ENCODE assay signal across 30 cellular contexts in the genomic region with DNA sequence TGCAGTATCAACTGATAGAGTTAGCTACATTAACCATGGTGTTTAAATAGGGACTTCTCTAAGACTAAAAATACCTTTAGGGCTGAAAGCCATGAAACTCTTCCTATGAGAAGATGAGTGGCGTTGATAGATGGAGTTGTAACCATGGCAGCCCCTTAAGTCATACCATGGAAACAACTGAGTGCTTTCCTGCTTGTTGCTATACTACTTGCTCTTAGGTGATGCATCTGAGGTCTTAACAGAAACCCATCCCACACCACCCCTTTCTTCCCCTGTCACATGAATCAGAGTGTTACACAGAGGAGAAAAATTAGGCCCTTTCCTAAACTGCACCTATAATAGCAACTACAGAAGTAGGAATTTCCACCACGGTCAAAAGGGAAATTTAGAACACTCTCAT.
DNase-seq lines count a peak whose midpoint lies in the region; ATAC-seq, FAIRE-seq and TF ChIP-seq lines count a peak whose summit lies in the region.
"Had no signal": no experiment of that assay in that cellular context is flagged by ENCODE, and none has a peak within 500 bp of the region (broad histone marks: within the 10 kb centered on the region; RNA-seq: fewer than 3 reads in every experiment).

No MANE protein-coding gene starts in this region.

- H3K9me3 ChIP-seq in IMR-90 (ENCODE audit: control insufficient read depth, insufficient read depth, low read length): no peaks in the 10 kb centered on the region
- H3K9me3 ChIP-seq: gastroesophageal sphincter, lower lobe of right lung, mucosa of descending colon, psoas muscle had no signal

- no peak for TF ChIP-seq RAD21 in IMR-90 (IDR thresholded peaks at IDR 0.05; ENCODE audit: low read length)

- H3K56ac ChIP-seq in IMR-90 (ENCODE audit: extremely low read depth, insufficient read depth, low read length): no peak overlapping the region

- no peak overlapping the region for H2BK5ac ChIP-seq in IMR-90 (ENCODE audit: low read depth, low read length, poor library complexity, severe bottlenecking)

- in situ Hi-C loops in IMR-90 (cut with MboI; ENCODE audit: low sequenced_read_pairs): no loop called here

- H3K4me1 ChIP-seq in IMR-90 (ENCODE audit: control insufficient read depth, insufficient read depth, low read length): peaks cover 2% of the 10 kb centered on the region; the same call in 1 of the 2 replicates
- H3K4me1 ChIP-seq: gastroesophageal sphincter, lower lobe of right lung, psoas muscle had no signal

- H2AK9ac ChIP-seq in IMR-90 (replicated peaks; ENCODE audit: low read depth, low read length, poor library complexity): no peak overlapping the region

- H4K5ac ChIP-seq in IMR-90 (ENCODE audit: low read depth, low read length): no peak overlapping the region

- no peak overlapping the region for H2BK15ac ChIP-seq in IMR-90 (ENCODE audit: low read depth, low read length)

- H3K9me3 Mint-ChIP-seq in stimulated activated naive B cell treated with anti-CD40 and anti-IgM and Interleukin-4, amounts not matched to agents 10 μg/mL and 1 μg/mL and 100 μg/mL, for 72 hours: peaks cover 16 to 17% of the 10 kb centered on the region in 2 donors
- H3K9me3 Mint-ChIP-seq: T-helper 1 cell treated with Interleukin-12 subunit alpha and Interleukin-12 subunit beta and Interleukin-4 antibody, amounts not matched to agents 30 μg/mL and 1 μg/mL, for 36 hours had no signal

- no peak overlapping the region for H3K23ac ChIP-seq in IMR-90 (ENCODE audit: low read depth, low read length)

- ATAC-seq in IMR-90 (ENCODE audit: low read depth) (no peak), HG03045 (IDR thresholded peaks at IDR 0.05; ENCODE audit: unreplicated experiment) (no peak)
- peak in 1 of 2 donors; percentile 16 for ATAC-seq in stimulated activated naive B cell treated with anti-CD40 and anti-IgM and Interleukin-4, amounts not matched to agents 10 μg/mL and 1 μg/mL and 100 μg/mL, for 72 hours (replicated peaks)
- ATAC-seq: gastroesophageal sphincter, lower lobe of right lung, mucosa of descending colon, natural killer cell, psoas muscle had no signal

- H3K4ac ChIP-seq in IMR-90 (ENCODE audit: low read depth, low read length): no peak overlapping the region

- H3K27me3 ChIP-seq in IMR-90 (ENCODE audit: control insufficient read depth, insufficient read depth, low read length) (no peaks in the 10 kb centered on the region), bronchial epithelial cell (ENCODE audit: control insufficient read depth, insufficient read depth, low read length) (no peaks in the 10 kb centered on the region), dorsolateral prefrontal cortex (peaks cover 0 to 2% (median 0%) of the 10 kb centered on the region in 45 donors)
- H3K27me3 ChIP-seq: gastroesophageal sphincter had no signal

- no peak overlapping the region for H2BK120ac ChIP-seq in IMR-90 (ENCODE audit: low read depth, low read length)

- no peak for TF ChIP-seq POLR2A in IMR-90 (IDR thresholded peaks at IDR 0.05; ENCODE audit: low read depth, low read length)

- H3K14ac ChIP-seq in IMR-90 (replicated peaks; ENCODE audit: low read depth, low read length): no peak overlapping the region

- H3K4me3 Mint-ChIP-seq in stimulated activated naive B cell treated with anti-CD40 and anti-IgM and Interleukin-4, amounts not matched to agents 10 μg/mL and 1 μg/mL and 100 μg/mL, for 72 hours: peak overlapping the region in 1 of 2 donors; percentile 19
- H3K4me3 Mint-ChIP-seq: CD14-positive monocyte; IgD-negative memory B cell; natural killer cell; T-helper 1 cell treated with Interleukin-12 subunit alpha and Interleukin-12 subunit beta and Interleukin-4 antibody, amounts not matched to agents 30 μg/mL and 1 μg/mL, for 36 hours had no signal

- H3K4me1 Mint-ChIP-seq in stimulated activated naive B cell treated with anti-CD40 and anti-IgM and Interleukin-4, amounts not matched to agents 10 μg/mL and 1 μg/mL and 100 μg/mL, for 72 hours: peaks cover 25 to 29% of the 10 kb centered on the region in 2 donors
- H3K4me1 Mint-ChIP-seq: natural killer cell had no signal

- BruUV-seq in IMR-90 (replicated peaks; lab: Mats Ljungman, UMichigan): no TSS peak

- H3K9ac ChIP-seq in IMR-90 (ENCODE audit: low read depth, low read length): no peak overlapping the region

- FAIRE-seq in bronchial epithelial cell (lab: Jason Lieb, UNC): no peak
- FAIRE-seq: H54 had no signal

- dilution Hi-C loops in IMR-90 (cut with HindIII; ENCODE audit: low sequenced_read_pairs, unreplicated experiment): no loop called here

- POLR2A ChIA-PET in IMR-90 (lab: Charles Lee; ENCODE audit: unreplicated experiment): no interaction called here

- intact Hi-C loops in IMR-90 (cut with micrococcal nuclease) (no loop called here), dorsolateral prefrontal cortex (cut with DNase I) (loop anchor here in 1 of 2 donors (5.0 kb wide), 1 partner anchor 63 kb away; a partner anchor contains a TSS)

- no peak overlapping the region for H3K27ac ChIP-seq in IMR-90 (ENCODE audit: insufficient read depth, low read length)
- no peak overlapping the region for H3K27ac ChIP-seq in dorsolateral prefrontal cortex
- H3K27ac ChIP-seq: 22Rv1, gastroesophageal sphincter, lower lobe of right lung, psoas muscle, SK-N-MC had no signal

- H4K91ac ChIP-seq in IMR-90 (ENCODE audit: insufficient read depth, low read depth, low read length): no peak overlapping the region

- peaks cover 41 to 50% of the 10 kb centered on the region in 2 donors for H3K27me3 Mint-ChIP-seq in stimulated activated naive B cell treated with anti-CD40 and anti-IgM and Interleukin-4, amounts not matched to agents 10 μg/mL and 1 μg/mL and 100 μg/mL, for 72 hours

- peak; percentile 5 for DNase-seq in DMS153 (lab: John Stamatoyannopoulos, UW)
- DNase-seq in DMS153 treated with DMSO at 0.1 percent for 48 hours (lab: John Stamatoyannopoulos, UW; ENCODE audit: unreplicated experiment): no peak
- peak; percentile 20 for DNase-seq in IMR-90
- peak; percentile 6 for DNase-seq in bronchial epithelial cell (ENCODE audit: low read depth)
- no peak for DNase-seq in stimulated activated naive B cell treated with anti-CD40 and anti-IgM and Interleukin-4, amounts not matched to agents 10 μg/mL and 1 μg/mL and 100 μg/mL, for 72 hours
- no peak for DNase-seq in dorsolateral prefrontal cortex
- DNase-seq in NCI-H1930 (lab: John Stamatoyannopoulos, UW): no peak
- DNase-seq: activated CD4-positive, alpha-beta T cell treated with anti-CD3 and anti-CD28 coated beads, Interleukin-2, amount 50 U/mL, for 48 hours; activated CD4-positive, CD25-positive, alpha-beta regulatory T cell; activated naive CD4-positive, alpha-beta T cell; activated T-cell treated with anti-CD3 and anti-CD28 coated beads, Interleukin-2, amount 50 U/mL, for 48 hours; kidney glomerular epithelial cell; lower lobe of right lung; mucosa of descending colon; natural killer cell; NCI-H187 treated with DMSO at 0.1 percent for 48 hours; NCI-H524 treated with DMSO at 0.1 percent for 48 hours; NK-92 treated with Interleukin-12 subunit alpha and Interleukin-12 subunit beta, amount 100 ng/mL, for 24 hours; psoas muscle; stimulated activated CD4-positive, alpha-beta T cell treated with anti-CD3 and anti-CD28 coated beads, Interleukin-4, amount 100 ng/mL, for 24 hours; substantia nigra; trophoblast cell had no signal

- H4K20me1 ChIP-seq in IMR-90 (ENCODE audit: insufficient read depth, low read length): no peaks in the 10 kb centered on the region

- H3K36me3 ChIP-seq in IMR-90 (ENCODE audit: control insufficient read depth, insufficient read depth, low read length) (no peaks in the 10 kb centered on the region), bronchial epithelial cell (ENCODE audit: control insufficient read depth, insufficient read depth, low read length) (no peaks in the 10 kb centered on the region)
- H3K36me3 ChIP-seq: gastroesophageal sphincter, lower lobe of right lung had no signal

- no peaks in the 10 kb centered on the region for H3K9me1 ChIP-seq in IMR-90 (ENCODE audit: insufficient read depth, low read length)

- no peak overlapping the region for H2AK5ac ChIP-seq in IMR-90 (ENCODE audit: low read depth, low read length)

- no peaks in the 10 kb centered on the region for H3K79me1 ChIP-seq in IMR-90 (ENCODE audit: low read depth in 1 of 2, low read length in 2 of 2)

- no CpG with 5 or more reads among the region's 2 CpGs for WGBS in IMR-90 (ENCODE audit: extremely low coverage in 2 of 2, insufficient read length in 1 of 2), 2 experiments

- TF ChIP-seq CTCF in IMR-90 (conservative IDR thresholded peaks at IDR 0.05; ENCODE audit: low read depth, low read length): no peak
- TF ChIP-seq CTCF in bronchial epithelial cell (IDR thresholded peaks at IDR 0.05; ENCODE audit: insufficient read depth, low read length, severe bottlenecking): no peak
- TF ChIP-seq CTCF in dorsolateral prefrontal cortex (IDR thresholded peaks at IDR 0.05 in 54 of 56, conservative IDR thresholded peaks at IDR 0.05 in 2 of 56; ENCODE audit: low read depth in 1 of 56, partially characterized antibody in 56 of 56): no peak

- no peak overlapping the region for H3K4me3 ChIP-seq in IMR-90 (ENCODE audit: insufficient read depth, low read depth, low read length)
- H3K4me3 ChIP-seq in bronchial epithelial cell (ENCODE audit: low read depth, low read length): no peak overlapping the region
- no peak overlapping the region for H3K4me3 ChIP-seq in dorsolateral prefrontal cortex
- H3K4me3 ChIP-seq: gastroesophageal sphincter, lower lobe of right lung, mucosa of descending colon, psoas muscle, SK-N-MC had no signal

- CTCF ChIA-PET in IMR-90 (lab: Yijun Ruan, JAX): no interaction called here

- H2BK20ac ChIP-seq in IMR-90 (ENCODE audit: low read depth, low read length): no peak overlapping the region

- H2AFZ ChIP-seq in IMR-90 (replicated peaks; ENCODE audit: low read length, poor library complexity): no peak overlapping the region

- H3K18ac ChIP-seq in IMR-90 (ENCODE audit: low read depth, low read length): no peak overlapping the region

- no peak overlapping the region for H4K8ac ChIP-seq in IMR-90 (ENCODE audit: low read depth in 2 of 2, low read length in 2 of 2)

- H3K36me3 Mint-ChIP-seq in stimulated activated naive B cell treated with anti-CD40 and anti-IgM and Interleukin-4, amounts not matched to agents 10 μg/mL and 1 μg/mL and 100 μg/mL, for 72 hours: peaks cover 15 to 22% of the 10 kb centered on the region in 2 donors
- H3K36me3 Mint-ChIP-seq: CD14-positive monocyte, natural killer cell had no signal

- peak overlapping the region; percentile 95 for H3K27ac Mint-ChIP-seq in stimulated activated naive B cell treated with anti-CD40 and anti-IgM and Interleukin-4, amounts not matched to agents 10 μg/mL and 1 μg/mL and 100 μg/mL, for 72 hours
- H3K27ac Mint-ChIP-seq: IgD-negative memory B cell; natural killer cell; T-helper 1 cell treated with Interleukin-12 subunit alpha and Interleukin-12 subunit beta and Interleukin-4 antibody, amounts not matched to agents 30 μg/mL and 1 μg/mL, for 36 hours had no signal

- no peak overlapping the region for H3K4me2 ChIP-seq in IMR-90 (ENCODE audit: low read depth, low read length)

TF ChIP-seq in IMR-90, 13 proteins besides CTCF, POLR2A, EP300 and RAD21 (continues in another document):
- no peak for TF ChIP-seq SMC3 (IDR thresholded peaks at IDR 0.05; ENCODE audit: low read depth, low read length)
- no peak for TF ChIP-seq MXI1 (IDR thresholded peaks at IDR 0.05; ENCODE audit: borderline replicate concordance, low read depth, low read length)

Comparison
In these comparisons a context has a peak if more than half of its experiments do, and no peak if none do; other contexts are left out.
1. DNase-seq: peak in DMS153 (single experiment), IMR-90 (single experiment) and bronchial epithelial cell (single experiment); none in DMS153 treated with DMSO at 0.1 percent for 48 hours (single experiment), stimulated activated naive B cell treated with anti-CD40 and anti-IgM and Interleukin-4, amounts not matched to agents 10 μg/mL and 1 μg/mL and 100 μg/mL, for 72 hours (single experiment), dorsolateral prefrontal cortex (0 of 10) and NCI-H1930 (0 of 2).